Comparison of ENCODE assay signal across 1 cellular context in the genomic region with DNA sequence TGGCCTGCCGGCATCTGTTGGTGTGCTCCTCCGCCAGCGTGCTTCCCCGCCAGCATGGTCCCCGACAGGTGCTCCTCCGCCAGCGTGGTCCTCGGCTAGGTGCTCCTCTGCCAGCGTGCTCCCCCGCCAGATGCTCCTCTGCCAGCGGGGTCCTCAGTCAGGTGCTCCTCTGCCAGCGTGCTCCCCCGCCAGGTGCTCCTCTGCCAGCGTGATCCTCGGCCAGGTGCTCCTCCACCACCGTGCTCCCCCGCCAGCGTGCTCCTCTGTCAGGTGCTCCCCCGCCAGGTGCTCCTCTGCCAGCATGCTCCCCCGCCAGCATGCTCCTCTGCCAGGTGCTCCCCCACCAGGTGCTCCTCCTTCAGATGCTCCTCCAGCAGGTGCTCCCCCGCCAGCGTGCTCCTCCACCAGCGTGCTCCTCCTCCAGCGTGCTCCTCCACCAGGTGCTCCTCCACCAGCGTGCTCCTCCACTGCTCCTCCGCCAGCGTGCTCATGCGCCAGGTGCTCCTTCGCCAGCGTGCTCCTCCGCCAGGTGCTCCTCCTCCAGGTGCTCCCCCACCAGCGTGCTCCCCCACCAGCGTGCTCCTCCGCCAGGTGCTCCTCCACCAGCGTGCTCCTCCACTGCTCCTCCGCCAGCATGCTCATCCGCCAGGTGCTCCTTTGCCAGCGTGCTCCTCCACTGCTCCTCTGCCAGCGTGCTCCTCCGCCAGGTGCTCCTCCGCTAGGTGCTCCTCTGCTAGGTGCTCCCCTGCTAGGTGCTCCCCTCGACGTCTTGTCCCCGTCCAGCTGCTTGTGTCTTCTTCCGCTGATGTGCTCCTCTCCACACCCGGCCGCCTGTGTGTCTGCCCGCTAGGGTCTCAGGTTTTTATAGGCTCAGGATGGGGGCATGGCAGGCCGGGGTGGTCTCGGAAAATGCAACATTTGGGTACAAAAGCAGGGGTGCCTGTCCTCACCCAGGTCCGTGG.
TF ChIP-seq lines count a peak whose summit lies in the region.

No MANE protein-coding gene starts in this region.

TF ChIP-seq in HepG2, 621 proteins besides CTCF, POLR2A, EP300 and RAD21:
- TF ChIP-seq SSRP1 (CRISPR knock-in tag; IDR thresholded peaks at IDR 0.05) = no peak
- TF ChIP-seq EEA1 (CRISPR knock-in tag; IDR thresholded peaks at IDR 0.05; ENCODE audit: borderline replicate concordance) = no peak
- peak; percentile 88 for TF ChIP-seq ZNF263 (CRISPR knock-in tag; IDR thresholded peaks at IDR 0.05)
- TF ChIP-seq, protein P1, sequence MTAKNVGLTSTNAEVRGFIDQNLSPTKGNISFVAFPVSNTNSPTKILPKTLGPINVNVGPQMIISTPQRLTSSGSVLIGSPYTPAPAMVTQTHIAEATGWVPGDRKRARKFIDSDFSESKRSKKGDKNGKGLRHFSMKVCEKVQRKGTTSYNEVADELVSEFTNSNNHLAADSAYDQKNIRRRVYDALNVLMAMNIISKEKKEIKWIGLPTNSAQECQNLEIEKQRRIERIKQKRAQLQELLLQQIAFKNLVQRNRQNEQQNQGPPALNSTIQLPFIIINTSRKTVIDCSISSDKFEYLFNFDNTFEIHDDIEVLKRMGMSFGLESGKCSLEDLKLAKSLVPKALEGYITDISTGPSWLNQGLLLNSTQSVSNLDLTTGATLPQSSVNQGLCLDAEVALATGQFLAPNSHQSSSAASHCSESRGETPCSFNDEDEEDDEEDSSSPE (CRISPR knock-in tag; IDR thresholded peaks at IDR 0.05) = no peak
- TF ChIP-seq AGO2 (optimal IDR thresholded peaks at IDR 0.05; ENCODE audit: low read depth, low read length) = peak; percentile 50
